27 cellular contexts compared by ENCODE assay signal in the genomic region with DNA sequence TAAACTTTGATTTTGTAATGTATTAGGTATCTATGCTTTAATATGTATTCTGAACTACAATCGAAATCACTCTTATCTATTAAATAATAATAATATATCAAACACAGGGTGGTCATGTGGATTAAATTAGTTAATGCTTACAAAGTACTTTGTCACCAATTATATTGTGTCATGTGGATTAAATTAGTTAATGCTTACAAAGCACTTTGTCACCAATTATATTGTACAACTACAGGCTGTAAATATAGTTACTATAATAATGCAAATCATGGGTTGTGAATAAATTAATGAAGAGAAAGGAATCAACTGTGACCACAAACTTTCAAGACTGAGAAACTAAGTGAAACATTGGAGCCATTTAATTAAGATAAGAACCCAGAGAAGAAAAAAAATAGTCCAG.
A peak's percentile ranks its signal among the peaks of the same experiment; 100 is the strongest.
DNase-seq lines count a peak whose midpoint lies in the region; ATAC-seq, FAIRE-seq and TF ChIP-seq lines count a peak whose summit lies in the region.
"Had no signal": no experiment of that assay in that cellular context is flagged by ENCODE, and none has a peak within 500 bp of the region (broad histone marks: within the 10 kb centered on the region; RNA-seq: fewer than 3 reads in every experiment).

No MANE protein-coding gene starts in this region.

- H3K27ac ChIP-seq in HepG2 (ENCODE audit: extremely low read length, insufficient read depth, low read length) (no peak overlapping the region), right lobe of liver (no peak overlapping the region), IMR-90 (ENCODE audit: insufficient read depth, low read length) (no peak overlapping the region), VCaP (peak overlapping the region; percentile 85; the same call in 1 of the 2 replicates)
- H3K27ac ChIP-seq: BLaER1 had no signal

- H3K4me1 ChIP-seq in HepG2 (ENCODE audit: insufficient read depth, low read length) (no peaks in the 10 kb centered on the region), right lobe of liver (no peaks in the 10 kb centered on the region), IMR-90 (ENCODE audit: control insufficient read depth, insufficient read depth, low read length) (no peaks in the 10 kb centered on the region)
- H3K4me1 ChIP-seq: BE2C, BLaER1 had no signal

- no peak overlapping the region for H3K27ac Mint-ChIP-seq in WTC11
- H3K27ac Mint-ChIP-seq: CD14-positive monocyte; CD4-positive, alpha-beta memory T cell; CD4-positive, CD25-positive, alpha-beta regulatory T cell; CD8-positive, alpha-beta memory T cell had no signal

- H3K27me3 ChIP-seq in HepG2 (ENCODE audit: control insufficient read depth in 1 of 2, insufficient read depth in 2 of 2, low read length in 2 of 2) (no peaks in the 10 kb centered on the region), right lobe of liver (no peaks in the 10 kb centered on the region), IMR-90 (ENCODE audit: control insufficient read depth, insufficient read depth, low read length) (no peaks in the 10 kb centered on the region)
- H3K27me3 ChIP-seq: BE2C, BLaER1 had no signal

- H2BK120ac ChIP-seq in IMR-90 (ENCODE audit: low read depth, low read length) = no peak overlapping the region

- H3K4me2 ChIP-seq in HepG2 (ENCODE audit: low read depth, low read length) (no peak overlapping the region), IMR-90 (ENCODE audit: low read depth, low read length) (no peak overlapping the region)
- H3K4me2 ChIP-seq: BLaER1 had no signal

- H3K36me3 Mint-ChIP-seq in WTC11 = no peaks in the 10 kb centered on the region
- H3K36me3 Mint-ChIP-seq: CD14-positive monocyte; CD4-positive, alpha-beta memory T cell; CD4-positive, CD25-positive, alpha-beta regulatory T cell; CD8-positive, alpha-beta memory T cell had no signal

- H4K20me1 ChIP-seq in HepG2 (ENCODE audit: insufficient read depth, low read length) (no peaks in the 10 kb centered on the region), IMR-90 (ENCODE audit: insufficient read depth, low read length) (no peaks in the 10 kb centered on the region)
- H4K20me1 ChIP-seq: BLaER1 had no signal

- CTCF ChIA-PET in HepG2 (lab: Yijun Ruan, JAX; ENCODE audit: low intra/inter-chr PET ratio, low total read pairs) (no interaction called here), IMR-90 (lab: Yijun Ruan, JAX) (no interaction called here), WTC11 (lab: Charles Lee) (no interaction called here)

- TF ChIP-seq POLR2A in HepG2 (IDR thresholded peaks at IDR 0.05; ENCODE audit: insufficient read depth in 1 of 2, low read depth in 2 of 2, low read length in 2 of 2) (no peak), right lobe of liver (IDR thresholded peaks at IDR 0.05) (no peak), IMR-90 (IDR thresholded peaks at IDR 0.05; ENCODE audit: low read depth, low read length) (no peak)

- H3K9ac ChIP-seq in HepG2 (ENCODE audit: insufficient read depth, low read depth, low read length) = no peak overlapping the region
- no peak overlapping the region for H3K9ac ChIP-seq in IMR-90 (ENCODE audit: low read depth, low read length)
- H3K9ac ChIP-seq: BLaER1 had no signal

- no peak overlapping the region for H3K4me3 Mint-ChIP-seq in WTC11
- H3K4me3 Mint-ChIP-seq: CD14-positive monocyte; CD4-positive, alpha-beta memory T cell; CD4-positive, CD25-positive, alpha-beta regulatory T cell; CD8-positive, alpha-beta memory T cell had no signal

- TF ChIP-seq RAD21 in HepG2 (CRISPR knock-in tag; IDR thresholded peaks at IDR 0.05) (no peak), IMR-90 (IDR thresholded peaks at IDR 0.05; ENCODE audit: low read length) (no peak)

- DNase-seq in HepG2 (ENCODE audit: low spot score) = no peak
- no peak for DNase-seq in right lobe of liver
- no peak for DNase-seq in IMR-90
- no peak for DNase-seq in kidney tubule cell (ENCODE audit: low spot score)
- DNase-seq in WTC11 (ENCODE audit: low spot score) = no peak
- DNase-seq: 8988T; ACHN; BE2C; C1 segment of cervical spinal cord; CD4-positive, alpha-beta memory T cell; CD4-positive, CD25-positive, alpha-beta regulatory T cell; CD8-positive, alpha-beta memory T cell; COR-L47; DMS 273 treated with DMSO at 0.1 percent for 48 hours; DMS153; DMS53; DMS79; DND-41; EL; GF-D8 had no signal

- H3K36me3 ChIP-seq in HepG2 (replicated peaks in 1 of 2; ENCODE audit: control insufficient read depth in 1 of 2, insufficient read depth in 2 of 2, low read length in 2 of 2) = no peaks in the 10 kb centered on the region
- no peaks in the 10 kb centered on the region for H3K36me3 ChIP-seq in right lobe of liver
- no peaks in the 10 kb centered on the region for H3K36me3 ChIP-seq in IMR-90 (ENCODE audit: control insufficient read depth, insufficient read depth, low read length)
- H3K36me3 ChIP-seq: BE2C, BLaER1 had no signal

- H3K9me3 Mint-ChIP-seq in WTC11 = no peaks in the 10 kb centered on the region

- in situ Hi-C loops in HepG2 (cut with HindIII; ENCODE audit: extremely low pct_ligation_motif_present, low pct_unique_long_range_greater_than_20kb) = no loop called here
- in situ Hi-C loops in IMR-90 (cut with MboI; ENCODE audit: low sequenced_read_pairs) = no loop called here

- TF ChIP-seq EP300 in HepG2 (IDR thresholded peaks at IDR 0.05; ENCODE audit: low read depth in 2 of 2, low read length in 2 of 2) = no peak
- no peak for TF ChIP-seq EP300 in HepG2 (CRISPR knock-in tag; IDR thresholded peaks at IDR 0.05; ENCODE audit: borderline replicate concordance)

- H4K5ac ChIP-seq in IMR-90 (ENCODE audit: low read depth, low read length) = no peak overlapping the region

- H3K14ac ChIP-seq in IMR-90 (replicated peaks; ENCODE audit: low read depth, low read length) = no peak overlapping the region

- H2BK5ac ChIP-seq in IMR-90 (ENCODE audit: low read depth, low read length, poor library complexity, severe bottlenecking) = no peak overlapping the region

- BruUV-seq in HepG2 (replicated peaks; lab: Mats Ljungman, UMichigan) (no TSS peak), IMR-90 (replicated peaks; lab: Mats Ljungman, UMichigan) (no TSS peak)

- H2AK9ac ChIP-seq in IMR-90 (replicated peaks; ENCODE audit: low read depth, low read length, poor library complexity) = no peak overlapping the region

- H3K79me1 ChIP-seq in IMR-90 (ENCODE audit: low read depth in 1 of 2, low read length in 2 of 2) = no peaks in the 10 kb centered on the region

- no peaks in the 10 kb centered on the region for H3K79me2 ChIP-seq in HepG2 (ENCODE audit: insufficient read depth, low read length)

- intact Hi-C loops in HepG2 (cut with micrococcal nuclease; ENCODE audit: unreplicated experiment) = no loop called here
- intact Hi-C loops in right lobe of liver (cut with DNase I) = no loop called here
- intact Hi-C loops in IMR-90 (cut with micrococcal nuclease) = no loop called here

- no peaks in the 10 kb centered on the region for H3K9me3 ChIP-seq in HepG2 (ENCODE audit: low read length)
- no peaks in the 10 kb centered on the region for H3K9me3 ChIP-seq in right lobe of liver
- no peaks in the 10 kb centered on the region for H3K9me3 ChIP-seq in IMR-90 (ENCODE audit: control insufficient read depth, insufficient read depth, low read length)
- H3K9me3 ChIP-seq: BE2C, BLaER1 had no signal

- H3K27me3 Mint-ChIP-seq in WTC11 (ENCODE audit: low read depth) = no peaks in the 10 kb centered on the region
- H3K27me3 Mint-ChIP-seq: CD4-positive, alpha-beta memory T cell; CD4-positive, CD25-positive, alpha-beta regulatory T cell; CD8-positive, alpha-beta memory T cell had no signal

- H3K4ac ChIP-seq in IMR-90 (ENCODE audit: low read depth, low read length) = no peak overlapping the region

- H2BK15ac ChIP-seq in IMR-90 (ENCODE audit: low read depth, low read length) = no peak overlapping the region

- ATAC-seq in HepG2 (no peak), right lobe of liver (no peak), IMR-90 (ENCODE audit: low read depth) (no peak), HG02610 (IDR thresholded peaks at IDR 0.05; ENCODE audit: unreplicated experiment) (no peak), WTC11 (no peak)

- H3K23ac ChIP-seq in IMR-90 (ENCODE audit: low read depth, low read length) = no peak overlapping the region

- WGBS in HepG2 (ENCODE audit: low lambda C conversion rate) = 4% methylated on average over 1 of the region's 1 CpG
- WGBS in right lobe of liver (ENCODE audit: insufficient coverage, low coverage, low lambda C conversion rate, missing lambda C conversion rate) = 20% methylated on average over 1 of the region's 1 CpG
- WGBS in IMR-90 (ENCODE audit: extremely low coverage in 2 of 2, insufficient read length in 1 of 2), 2 experiments = no CpG with 5 or more reads among the region's 1 CpG

- no peak overlapping the region for H2AFZ ChIP-seq in HepG2 (ENCODE audit: low read length)
- no peak overlapping the region for H2AFZ ChIP-seq in IMR-90 (replicated peaks; ENCODE audit: low read length, poor library complexity)

- dilution Hi-C loops in IMR-90 (cut with HindIII; ENCODE audit: low sequenced_read_pairs, unreplicated experiment) = no loop called here

- no peak overlapping the region for H3K56ac ChIP-seq in IMR-90 (ENCODE audit: extremely low read depth, insufficient read depth, low read length)

- H3K18ac ChIP-seq in IMR-90 (ENCODE audit: low read depth, low read length) = no peak overlapping the region

- POLR2A ChIA-PET in HepG2 (lab: Yijun Ruan, JAX) (no interaction called here), IMR-90 (lab: Charles Lee; ENCODE audit: unreplicated experiment) (no interaction called here), WTC11 (lab: Charles Lee) (no interaction called here)

- H4K91ac ChIP-seq in IMR-90 (ENCODE audit: insufficient read depth, low read depth, low read length) = no peak overlapping the region

- H2BK20ac ChIP-seq in IMR-90 (ENCODE audit: low read depth, low read length) = no peak overlapping the region

- no peak overlapping the region for H4K8ac ChIP-seq in IMR-90 (ENCODE audit: low read depth in 2 of 2, low read length in 2 of 2)

- FAIRE-seq in HepG2 (lab: Jason Lieb, UNC) = no peak
- FAIRE-seq in endometrium (lab: Jason Lieb, UNC) = peak; percentile 29
- FAIRE-seq: GM12891, GM19239 had no signal

- H3K9me1 ChIP-seq in IMR-90 (ENCODE audit: insufficient read depth, low read length) = no peaks in the 10 kb centered on the region

- no peak overlapping the region for H2AK5ac ChIP-seq in IMR-90 (ENCODE audit: low read depth, low read length)

- no peaks in the 10 kb centered on the region for H3K4me1 Mint-ChIP-seq in WTC11
- H3K4me1 Mint-ChIP-seq: CD14-positive monocyte; CD4-positive, alpha-beta memory T cell; CD4-positive, CD25-positive, alpha-beta regulatory T cell; CD8-positive, alpha-beta memory T cell had no signal

- TF ChIP-seq CTCF in HepG2 (CRISPR knock-in tag; IDR thresholded peaks at IDR 0.05) (no peak), right lobe of liver (IDR thresholded peaks at IDR 0.05) (no peak), IMR-90 (conservative IDR thresholded peaks at IDR 0.05; ENCODE audit: low read depth, low read length) (no peak), VCaP (conservative IDR thresholded peaks at IDR 0.05) (no peak), WTC11 (IDR thresholded peaks at IDR 0.05) (no peak)

- H3K4me3 ChIP-seq in HepG2 (replicated peaks in 1 of 3; ENCODE audit: insufficient read depth in 1 of 3, low read depth in 2 of 3, low read length in 3 of 3) (no peak overlapping the region), right lobe of liver (no peak overlapping the region), IMR-90 (ENCODE audit: insufficient read depth, low read depth, low read length) (no peak overlapping the region)
- H3K4me3 ChIP-seq: BLaER1 had no signal

TF ChIP-seq in WTC11, 78 proteins besides CTCF, POLR2A, EP300 and RAD21 (continues in another document):
- no peak for TF ChIP-seq FOXJ3 (CRISPR knock-in tag; IDR thresholded peaks at IDR 0.05; ENCODE audit: borderline replicate concordance)
- TF ChIP-seq GTF2I (CRISPR knock-in tag; conservative IDR thresholded peaks at IDR 0.05) = no peak
